ENCODE assay signal across 8 cellular contexts in the genomic region with DNA sequence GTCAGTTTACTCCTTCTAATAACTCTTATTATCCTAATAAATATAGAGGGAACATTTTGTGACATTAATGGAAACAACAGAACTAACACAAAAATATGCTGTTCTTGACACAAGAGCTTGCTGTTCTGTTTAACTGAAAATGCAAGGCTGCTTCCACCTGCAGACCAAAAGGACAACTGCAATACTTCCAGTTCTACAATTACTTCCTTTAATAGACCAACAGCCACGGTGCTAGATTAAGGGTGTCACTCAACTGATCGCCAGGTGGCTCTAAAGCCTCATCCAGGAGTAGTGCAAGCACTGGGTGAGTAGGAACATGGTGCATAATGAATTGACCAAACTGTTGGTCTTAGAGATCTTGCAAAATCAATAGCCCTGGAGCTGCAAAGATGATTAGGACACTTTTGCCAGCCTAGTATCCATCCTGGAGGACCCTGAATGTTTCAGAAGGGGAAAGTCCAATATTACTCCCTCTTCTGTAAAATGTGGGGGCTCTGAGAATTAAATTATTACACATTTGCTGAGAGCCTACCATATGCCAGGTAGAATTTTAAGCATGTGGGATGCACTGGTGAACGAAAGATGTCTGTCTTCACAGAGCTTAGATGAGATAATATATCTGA. TPM values are rescaled to one million over a fixed set of nuclear protein-coding genes. Genes with fewer than 3 reads are reported as not detected.
A peak's percentile ranks its signal among the peaks of the same experiment; 100 is the strongest.
DNase-seq lines count a peak whose midpoint lies in the region; ATAC-seq, FAIRE-seq and TF ChIP-seq lines count a peak whose summit lies in the region.

No MANE protein-coding gene starts in this region.

- CTCF ChIA-PET in GM12878 (lab: Yijun Ruan, JAX): interaction anchor here (0.5 to 6.0 kb wide), 61 partner anchors 9 to 1029 kb away, joined by 3 to 74 read pairs (median 5); a partner anchor contains a TSS

- H3K27ac Mint-ChIP-seq in endothelial cell (ENCODE audit: unreplicated experiment): no peak overlapping the region

- POLR2A ChIA-PET in GM12878 (lab: Charles Lee): no interaction called here

- BruUV-seq in GM12878 (replicated peaks; lab: Mats Ljungman, UMichigan): no TSS peak

- TF ChIP-seq RAD21 in GM12878 (IDR thresholded peaks at IDR 0.05; ENCODE audit: insufficient read depth, low read depth, low read length): peak; percentile 82

- peak; percentile 65 for FAIRE-seq in GM12878 (lab: Jason Lieb, UNC)

- H3K4me1 ChIP-seq in GM12878 (ENCODE audit: control insufficient read depth, insufficient read depth, low read length): no peaks in the 10 kb centered on the region
- no peaks in the 10 kb centered on the region for H3K4me1 ChIP-seq in right lobe of liver

- TF ChIP-seq CTCF in C4-2B (conservative IDR thresholded peaks at IDR 0.05): peak; percentile 99
- peak; percentile 49 to 68 (median 59); a peak in 5 of 6 replicates for TF ChIP-seq CTCF in GM12878 (IDR thresholded peaks at IDR 0.05 in 2 of 3, conservative IDR thresholded peaks at IDR 0.05 in 1 of 3; ENCODE audit: control insufficient read depth in 2 of 3, extremely low read depth in 1 of 3, insufficient read depth in 1 of 3, low read depth in 3 of 3, low read length in 3 of 3)
- TF ChIP-seq CTCF in right lobe of liver (IDR thresholded peaks at IDR 0.05): peak; percentile 83 to 91 (median 88)
- TF ChIP-seq CTCF in endothelial cell (IDR thresholded peaks at IDR 0.05; ENCODE audit: unreplicated experiment): no peak

- SMC1A ChIA-PET in GM12878 (lab: Charles Lee; ENCODE audit: uncharacterized antibody, unreplicated experiment): interaction anchor here (0.6 to 3.0 kb wide), 41 partner anchors 9 to 427 kb away, joined by 3 to 102 read pairs (median 5); a partner anchor contains a TSS

- no peak overlapping the region for H3K4me2 ChIP-seq in GM12878 (ENCODE audit: control insufficient read depth, insufficient read depth)

- no peak for TF ChIP-seq POLR2A in GM12878 (IDR thresholded peaks at IDR 0.05; ENCODE audit: low read depth, low read length)
- no peak for TF ChIP-seq POLR2A in right lobe of liver (IDR thresholded peaks at IDR 0.05)

- ATAC-seq in GM18858 (IDR thresholded peaks at IDR 0.05; ENCODE audit: unreplicated experiment) (peak; percentile 81), HG03039 (IDR thresholded peaks at IDR 0.05; ENCODE audit: unreplicated experiment) (peak; percentile 78), GM12878 (peak; percentile 94), right lobe of liver (peak; percentile 98 to 100 (median 100))

- DNase-seq in NCI-H524 treated with DMSO at 0.1 percent for 48 hours (lab: John Stamatoyannopoulos, UW): peak; percentile 82
- peak; percentile 19 for DNase-seq in GM12878 (ENCODE audit: low read depth, low spot score)
- DNase-seq in right lobe of liver: peak; percentile 49 to 78 (median 66)
- no peak for DNase-seq in endothelial cell (ENCODE audit: low spot score)
- no peak for DNase-seq in cerebellar nuclear complex (lab: John Stamatoyannopoulos, UW)

- no peak overlapping the region for H3K4me3 ChIP-seq in GM12878
- no peak overlapping the region for H3K4me3 ChIP-seq in right lobe of liver

- H3K36me3 Mint-ChIP-seq in endothelial cell (ENCODE audit: low read depth, unreplicated experiment): no peaks in the 10 kb centered on the region

- H3K9ac ChIP-seq in GM12878 (ENCODE audit: control insufficient read depth, insufficient read depth, low read length): no peak overlapping the region

- H3K36me3 ChIP-seq in GM12878 (ENCODE audit: control insufficient read depth in 2 of 2, insufficient read depth in 2 of 2, low read length in 1 of 2) (no peaks in the 10 kb centered on the region), right lobe of liver (no peaks in the 10 kb centered on the region)

- H3K9me3 ChIP-seq in GM12878 (replicated peaks; ENCODE audit: control insufficient read depth, insufficient read depth, low read length): no peaks in the 10 kb centered on the region
- H3K9me3 ChIP-seq in right lobe of liver: no peaks in the 10 kb centered on the region

- H3K9me3 Mint-ChIP-seq in endothelial cell (ENCODE audit: unreplicated experiment): no peaks in the 10 kb centered on the region

- RAD21 ChIA-PET in GM12878 (lab: Charles Lee; ENCODE audit: unreplicated experiment): interaction anchor here (0.6 to 3.0 kb wide), 38 partner anchors 14 to 666 kb away, joined by 3 to 56 read pairs (median 4); a partner anchor contains a TSS

- TF ChIP-seq EP300 in GM12878 (IDR thresholded peaks at IDR 0.05; ENCODE audit: borderline replicate concordance in 1 of 2, control insufficient read depth in 1 of 2, low read depth in 2 of 2, low read length in 2 of 2): no peak

- in situ Hi-C loops in GM12878 (cut with MboI): loop anchor here (10.0 kb wide), 1 partner anchor 420 kb away; no protein-coding TSS in a partner anchor

- H3K4me1 Mint-ChIP-seq in endothelial cell (ENCODE audit: unreplicated experiment): no peaks in the 10 kb centered on the region

- H3K27me3 ChIP-seq in GM12878 (replicated peaks in 1 of 2; ENCODE audit: control insufficient read depth in 2 of 2, insufficient read depth in 2 of 2, low read length in 1 of 2) (no peaks in the 10 kb centered on the region), right lobe of liver (no peaks in the 10 kb centered on the region)

- H3K79me2 ChIP-seq in GM12878 (ENCODE audit: control insufficient read depth, insufficient read depth, low read length): no peaks in the 10 kb centered on the region

- no peak overlapping the region for H2AFZ ChIP-seq in GM12878 (ENCODE audit: control insufficient read depth, low read depth, low read length)

- no peaks in the 10 kb centered on the region for H4K20me1 ChIP-seq in GM12878 (ENCODE audit: control insufficient read depth, insufficient read depth)

- no peaks in the 10 kb centered on the region for H3K27me3 Mint-ChIP-seq in endothelial cell (ENCODE audit: unreplicated experiment)

- intact Hi-C loops in GM12878 (cut with micrococcal nuclease; ENCODE audit: unreplicated experiment) (loop anchor here (1.0 to 2.0 kb wide), 3 partner anchors 40 to 418 kb away; no protein-coding TSS in a partner anchor), right lobe of liver (cut with DNase I) (no loop called here)

- H3K27ac ChIP-seq in C4-2B (no peak overlapping the region), GM12878 (ENCODE audit: control insufficient read depth, insufficient read depth) (no peak overlapping the region), right lobe of liver (no peak overlapping the region)

- 11% methylated on average over 3 of the region's 3 CpGs for WGBS in GM12878 (ENCODE audit: insufficient coverage, insufficient replicate concordance, low lambda C conversion rate, missing lambda C conversion rate)
- WGBS in right lobe of liver (ENCODE audit: insufficient coverage, low coverage, low lambda C conversion rate, missing lambda C conversion rate): 33% methylated on average over 3 of the region's 3 CpGs

- H3K4me3 Mint-ChIP-seq in endothelial cell (ENCODE audit: unreplicated experiment): no peak overlapping the region

TF ChIP-seq in GM12878, 131 proteins besides CTCF, POLR2A, EP300 and RAD21 (continues in another document):
- no peak for TF ChIP-seq YBX1 (IDR thresholded peaks at IDR 0.05)
- TF ChIP-seq SMARCA5 (IDR thresholded peaks at IDR 0.05): peak; percentile 77
- TF ChIP-seq ZNF207 (IDR thresholded peaks at IDR 0.05; ENCODE audit: borderline replicate concordance): no peak
- TF ChIP-seq NR2C2 (IDR thresholded peaks at IDR 0.05; ENCODE audit: borderline replicate concordance, control insufficient read depth, insufficient read length, low read depth): no peak
- no peak for TF ChIP-seq ZZZ3 (IDR thresholded peaks at IDR 0.05; ENCODE audit: control insufficient read depth, insufficient read length, low read depth)

RNA-seq across cellular contexts. Expression of a gene that starts 3.6 kb away (rescaled TPM):
- 20.9 and 22.7 TPM in 2 replicates for total RNA-seq in GM12878 (2013; cell fraction: nucleolus; rRNA removed)
- total RNA-seq in GM12878 (2014; rRNA removed): 3.6 and 5.4 TPM in 2 replicates
- total RNA-seq in GM12878 (2014; rRNA removed; fragmentation: Illumina TruSeq; extraction: Trizol): 4.3 and 4.9 TPM in 2 replicates
- total RNA-seq in GM12878 (2021): 3.2 and 3.6 TPM in 2 replicates
- polyA plus RNA-seq in GM12878 (2011; ENCODE audit: low read depth): 0.56 TPM
- 26.6 and 31.7 TPM in 2 replicates for polyA plus RNA-seq in GM12878 (2011; rRNA removed)
- polyA plus RNA-seq in GM12878 (2011; cell fraction: cytosol; rRNA removed): 10.6 and 11.5 TPM in 2 replicates
- 7.1 and 8.4 TPM in 2 replicates for polyA plus RNA-seq in GM12878 (2011; cell fraction: nucleus; rRNA removed)
- polyA plus RNA-seq in GM12878 (2012): 0.30 and 0.69 TPM in 2 replicates
- polyA plus RNA-seq in GM12878 (2014; fragmentation: Illumina TruSeq; extraction: Trizol): 4.9 and 11.1 TPM in 2 replicates
- polyA plus RNA-seq in GM12878 (2014; fragmentation: Nextera tagmentation; extraction: Ambion mirVana): 1 to 10 TPM; 3.2 to 3.6 TPM
- polyA plus RNA-seq in GM12878 (2014; rRNA removed): 3.7 and 4.6 TPM in 2 replicates
- 1 to 10 TPM; 4.2 to 4.4 TPM for polyA plus RNA-seq in GM12878 (2016; fragmentation: Nextera tagmentation; extraction: Ambion mirVana)
- 13.3 and 15.7 TPM in 2 replicates for polyA minus RNA-seq in GM12878 (2011; rRNA and poly(A)+ RNA removed)
- polyA minus RNA-seq in GM12878 (2011; cell fraction: cytosol; rRNA and poly(A)+ RNA removed): 4.3 and 4.6 TPM in 2 replicates
- polyA minus RNA-seq in GM12878 (2011; cell fraction: nucleus; rRNA and poly(A)+ RNA removed): 6.8 and 13.8 TPM in 2 replicates
- 1 to 10 TPM in 3 of 6 experiments, under 1 TPM in 3; 0.37 to 6.6 (median 1.3) TPM for total RNA-seq in right lobe of liver
- total RNA-seq in endothelial cell (ENCODE audit: unreplicated experiment): not detected

Comparison
In these comparisons a context has a peak if more than half of its experiments do, and no peak if none do; other contexts are left out.
1. DNase-seq: peak in NCI-H524 treated with DMSO at 0.1 percent for 48 hours (single experiment), GM12878 (single experiment) and right lobe of liver (3 of 3); none in endothelial cell (single experiment) and cerebellar nuclear complex (0 of 2).
2. Peak in every context shown above with its lines, with median percentiles within 50 percentile points of each other: ATAC-seq.